In the genomic region with DNA sequence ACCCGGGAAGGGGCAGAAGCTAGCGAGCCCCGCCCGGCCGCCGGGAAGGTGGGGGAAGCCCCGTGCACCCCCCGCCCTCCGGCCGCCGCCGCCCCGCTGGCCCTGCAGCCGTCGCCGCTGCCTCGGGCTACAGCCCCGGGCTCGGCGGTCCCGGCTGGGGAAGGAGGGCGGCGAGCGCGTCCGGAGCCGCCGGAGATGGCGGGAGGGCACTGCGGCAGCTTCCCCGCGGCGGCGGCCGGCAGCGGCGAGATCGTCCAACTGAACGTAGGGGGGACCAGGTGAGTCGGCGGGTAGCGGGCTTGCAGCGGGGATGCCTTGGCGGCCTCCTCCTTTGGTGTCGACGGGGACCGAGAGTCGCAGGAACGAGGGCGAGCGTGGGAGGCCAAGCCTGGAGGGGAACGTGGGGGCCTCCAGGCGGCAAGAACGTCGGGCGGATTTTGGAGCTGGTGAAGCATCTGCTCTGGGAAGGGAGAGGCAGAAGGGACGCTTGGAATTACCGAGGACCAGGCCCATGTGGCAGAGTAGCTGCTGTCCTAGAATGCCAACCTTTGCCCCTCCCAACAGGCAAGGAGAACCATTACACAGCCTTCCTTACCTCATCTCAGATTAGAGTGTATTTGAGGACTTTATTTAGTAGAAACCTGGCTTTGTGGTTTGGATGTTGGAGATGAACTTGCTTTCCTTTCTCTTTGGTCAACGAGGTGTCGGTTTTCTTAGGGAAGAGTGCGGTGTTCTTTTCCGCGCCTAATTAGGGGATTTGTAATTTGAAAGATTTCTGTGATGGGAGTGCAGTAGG, we compare ENCODE assay signal across 1 cellular context.
A peak's percentile ranks its signal among the peaks of the same experiment; 100 is the strongest.
TF ChIP-seq lines count a peak whose summit lies in the region.

No MANE protein-coding gene starts in this region.

TF ChIP-seq in HepG2, 621 proteins besides CTCF, POLR2A, EP300 and RAD21 (continued from another document and continues in another):
- TF ChIP-seq SNAPC4 (CRISPR knock-in tag; IDR thresholded peaks at IDR 0.05) (no peak; the same call in 1 of the 2 replicates), SALL2 (CRISPR knock-in tag; IDR thresholded peaks at IDR 0.05) (peak; percentile 16; the same call in 1 of the 2 replicates), AFF4 (CRISPR knock-in tag; IDR thresholded peaks at IDR 0.05) (no peak), MATR3 (CRISPR knock-in tag; IDR thresholded peaks at IDR 0.05) (no peak), DNMT3B (CRISPR knock-in tag; conservative IDR thresholded peaks at IDR 0.05) (no peak), ZNF382 (CRISPR knock-in tag; IDR thresholded peaks at IDR 0.05; ENCODE audit: borderline replicate concordance) (no peak), KAT7 (CRISPR knock-in tag; IDR thresholded peaks at IDR 0.05; ENCODE audit: borderline replicate concordance) (peak; percentile 85; the same call in 1 of the 2 replicates), MTF1 (CRISPR knock-in tag; IDR thresholded peaks at IDR 0.05) (no peak), NFKBIZ (CRISPR knock-in tag; IDR thresholded peaks at IDR 0.05) (no peak), ZNF850 (CRISPR knock-in tag; conservative IDR thresholded peaks at IDR 0.05) (no peak), ZNF780A (CRISPR knock-in tag; IDR thresholded peaks at IDR 0.05) (no peak), MIXL1 (CRISPR knock-in tag; IDR thresholded peaks at IDR 0.05) (no peak), TOPORS (CRISPR knock-in tag; IDR thresholded peaks at IDR 0.05) (no peak), EED (CRISPR knock-in tag; IDR thresholded peaks at IDR 0.05) (no peak), TP53 (CRISPR knock-in tag; conservative IDR thresholded peaks at IDR 0.05) (no peak), SMAD3 (CRISPR knock-in tag; IDR thresholded peaks at IDR 0.05) (0 out of 2 replicates have a peak, but pooled peaks have one; percentile 50), ZBTB40 (IDR thresholded peaks at IDR 0.05) (no peak), ZBTB40 (CRISPR knock-in tag; IDR thresholded peaks at IDR 0.05) (peak; percentile 73), ZNF329 (CRISPR knock-in tag; IDR thresholded peaks at IDR 0.05; ENCODE audit: low read depth) (0 out of 2 replicates have a peak, but pooled peaks have one; percentile 17), ZNF772 (CRISPR knock-in tag; IDR thresholded peaks at IDR 0.05) (no peak; the same call in 1 of the 2 replicates), CC2D1A (CRISPR knock-in tag; IDR thresholded peaks at IDR 0.05) (no peak), ZNF207 (IDR thresholded peaks at IDR 0.05; ENCODE audit: borderline replicate concordance) (no peak), ZBTB8A (CRISPR knock-in tag; IDR thresholded peaks at IDR 0.05; ENCODE audit: borderline replicate concordance, low read depth) (no peak), ZNF30 (CRISPR knock-in tag; IDR thresholded peaks at IDR 0.05) (0 out of 2 replicates have a peak, but pooled peaks have one; percentile 29), ZNF18 (CRISPR knock-in tag; IDR thresholded peaks at IDR 0.05; ENCODE audit: insufficient replicate concordance) (peak; percentile 20)
- TF ChIP-seq, protein P1, sequence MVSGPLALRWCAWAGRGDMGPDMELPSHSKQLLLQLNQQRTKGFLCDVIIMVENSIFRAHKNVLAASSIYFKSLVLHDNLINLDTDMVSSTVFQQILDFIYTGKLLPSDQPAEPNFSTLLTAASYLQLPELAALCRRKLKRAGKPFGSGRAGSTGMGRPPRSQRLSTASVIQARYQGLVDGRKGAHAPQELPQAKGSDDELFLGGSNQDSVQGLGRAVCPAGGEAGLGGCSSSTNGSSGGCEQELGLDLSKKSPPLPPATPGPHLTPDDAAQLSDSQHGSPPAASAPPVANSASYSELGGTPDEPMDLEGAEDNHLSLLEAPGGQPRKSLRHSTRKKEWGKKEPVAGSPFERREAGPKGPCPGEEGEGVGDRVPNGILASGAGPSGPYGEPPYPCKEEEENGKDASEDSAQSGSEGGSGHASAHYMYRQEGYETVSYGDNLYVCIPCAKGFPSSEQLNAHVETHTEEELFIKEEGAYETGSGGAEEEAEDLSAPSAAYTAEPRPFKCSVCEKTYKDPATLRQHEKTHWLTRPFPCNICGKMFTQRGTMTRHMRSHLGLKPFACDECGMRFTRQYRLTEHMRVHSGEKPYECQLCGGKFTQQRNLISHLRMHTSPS (CRISPR knock-in tag; IDR thresholded peaks at IDR 0.05; ENCODE audit: low read depth): no peak; the same call in 1 of the 2 replicates
- TF ChIP-seq, protein P2, sequence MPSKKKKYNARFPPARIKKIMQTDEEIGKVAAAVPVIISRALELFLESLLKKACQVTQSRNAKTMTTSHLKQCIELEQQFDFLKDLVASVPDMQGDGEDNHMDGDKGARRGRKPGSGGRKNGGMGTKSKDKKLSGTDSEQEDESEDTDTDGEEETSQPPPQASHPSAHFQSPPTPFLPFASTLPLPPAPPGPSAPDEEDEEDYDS (CRISPR knock-in tag; IDR thresholded peaks at IDR 0.05): no peak
